ENCODE assay signal across 10 cellular contexts in the genomic region with DNA sequence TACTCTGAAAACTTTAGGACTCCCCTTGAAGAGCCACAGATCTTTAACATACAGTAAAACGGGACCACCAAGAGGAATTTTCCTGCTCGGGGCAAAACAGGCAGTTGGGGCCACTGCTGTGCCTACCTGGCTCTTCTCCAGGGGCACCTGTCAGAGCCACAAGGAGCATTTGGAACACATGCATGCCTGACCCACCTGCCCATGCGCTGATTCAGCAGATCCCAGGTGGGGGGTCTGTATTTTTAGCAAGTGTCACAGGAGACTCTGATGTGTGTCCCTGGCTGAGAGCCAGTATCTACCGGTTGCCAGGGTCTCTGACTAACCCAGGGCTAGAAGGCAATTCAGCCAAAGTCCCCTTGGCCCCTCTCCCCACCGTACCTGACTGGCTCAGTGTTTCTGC. TPM values are rescaled to one million over a fixed set of nuclear protein-coding genes. Genes with fewer than 3 reads are reported as not detected.
DNase-seq lines count a peak whose midpoint lies in the region; ATAC-seq and TF ChIP-seq lines count a peak whose summit lies in the region.
"Had no signal": no experiment of that assay in that cellular context is flagged by ENCODE, and none has a peak within 500 bp of the region (broad histone marks: within the 10 kb centered on the region; RNA-seq: fewer than 3 reads in every experiment).

No MANE protein-coding gene starts in this region.

- 18 to 29% methylated on average over 5 of the region's 5 CpGs for WGBS in heart right ventricle, 2 donors

- H3K4me3 ChIP-seq in heart right ventricle: peak overlapping the region in 6 of 10 donors; percentile 6 to 83 (median 12)
- no peak overlapping the region for H3K4me3 ChIP-seq in adipocyte (ENCODE audit: low read length)
- H3K4me3 ChIP-seq in muscle layer of duodenum (ENCODE audit: low read depth in 1 of 2, low read length in 2 of 2): peak overlapping the region in 1 of 2 donors; percentile 82
- peak overlapping the region in 1 of 2 donors; percentile 98 for H3K4me3 ChIP-seq in uterus

- H3K27me3 ChIP-seq in heart right ventricle (no peaks in the 10 kb centered on the region), adipocyte (replicated peaks; ENCODE audit: control insufficient read depth, insufficient read depth, low read length) (no peaks in the 10 kb centered on the region), muscle layer of duodenum (ENCODE audit: low read depth, low read length) (no peaks in the 10 kb centered on the region), uterus (no peaks in the 10 kb centered on the region)

- intact Hi-C loops in heart right ventricle (cut with DNase I): loop anchor here in 1 of 10 donors (2.0 kb wide), 1 partner anchor 55 kb away; no protein-coding TSS in a partner anchor
- intact Hi-C loops in cardiac septum (cut with DNase I): loop anchor here (2.0 kb wide), 1 partner anchor 55 kb away; no protein-coding TSS in a partner anchor
- intact Hi-C loops in uterus (cut with DNase I; ENCODE audit: low total_unique reads): loop anchor here (5.0 kb wide), 1 partner anchor 57 kb away; no protein-coding TSS in a partner anchor
- intact Hi-C loops in sciatic nerve (cut with DNase I): loop anchor here (5.0 to 10.0 kb wide), 2 partner anchors 1308 to 1745 kb away; no protein-coding TSS in a partner anchor

- ATAC-seq in heart right ventricle (no peak), sciatic nerve (no peak)
- ATAC-seq: HCT116 had no signal

- H3K36me3 ChIP-seq in heart right ventricle (peaks cover 0 to 29% (median 0%) of the 10 kb centered on the region in 9 donors), adipocyte (ENCODE audit: control insufficient read depth, insufficient read depth, low read length, severe bottlenecking) (no peaks in the 10 kb centered on the region), muscle layer of duodenum (ENCODE audit: control insufficient read depth in 1 of 2, insufficient read depth in 2 of 2, low read length in 2 of 2) (peaks cover 0 to 6% of the 10 kb centered on the region in 2 donors), uterus (no peaks in the 10 kb centered on the region)

- no peak for TF ChIP-seq POLR2A in uterus (IDR thresholded peaks at IDR 0.05)

- no peak for DNase-seq in heart right ventricle
- DNase-seq in cardiac septum (ENCODE audit: low spot score): no peak
- no peak for DNase-seq in adipocyte (ENCODE audit: low read depth)
- DNase-seq in uterus: no peak
- DNase-seq in 8988T: no peak
- DNase-seq in sciatic nerve (ENCODE audit: low spot score): no peak
- no peak for DNase-seq in DMS114 treated with DMSO at 0.1 percent for 48 hours (lab: John Stamatoyannopoulos, UW; ENCODE audit: unreplicated experiment)
- DNase-seq: central memory CD4-positive, alpha-beta T cell had no signal

- peaks cover 87 to 97% (median 95%) of the 10 kb centered on the region in 9 donors for H3K4me1 ChIP-seq in heart right ventricle
- peaks cover 91% of the 10 kb centered on the region for H3K4me1 ChIP-seq in adipocyte (ENCODE audit: control insufficient read depth, insufficient read depth, low read length)
- H3K4me1 ChIP-seq in muscle layer of duodenum (ENCODE audit: control insufficient read depth in 1 of 2, insufficient read depth in 2 of 2, low read length in 2 of 2): peaks cover 79 to 89% of the 10 kb centered on the region in 2 donors
- H3K4me1 ChIP-seq in uterus: peaks cover 24 to 57% of the 10 kb centered on the region in 2 donors

- TF ChIP-seq CTCF in heart right ventricle (IDR thresholded peaks at IDR 0.05) (no peak), uterus (IDR thresholded peaks at IDR 0.05) (no peak)

- H3K27ac ChIP-seq in heart right ventricle (peak overlapping the region; percentile 18 to 100 (median 78)), muscle layer of duodenum (ENCODE audit: low read length) (peak overlapping the region; percentile 53), uterus (peak overlapping the region; percentile 10 to 96)

- no peaks in the 10 kb centered on the region for H3K9me3 ChIP-seq in heart right ventricle
- H3K9me3 ChIP-seq in adipocyte (ENCODE audit: control insufficient read depth, low read length): no peaks in the 10 kb centered on the region
- no peaks in the 10 kb centered on the region for H3K9me3 ChIP-seq in muscle layer of duodenum (ENCODE audit: control insufficient read depth in 1 of 2, low read length in 2 of 2)
- H3K9me3 ChIP-seq in uterus: no peaks in the 10 kb centered on the region

- H3K9ac ChIP-seq in adipocyte (ENCODE audit: low read length): peak overlapping the region; percentile 30

RNA-seq across cellular contexts. Expression of a gene that starts 6.5 kb away (rescaled TPM):
- total RNA-seq in heart right ventricle (100 to 1,000 TPM in 2 of 10 donors, 10 to 100 TPM in 8; 76.4 to 138 (median 86.3) TPM), cardiac septum (89.2 TPM), uterus (100 to 1,000 TPM in 2 of 4 donors, 10 to 100 TPM in 2; 66.2 to 212 (median 90.9) TPM), sciatic nerve (202 TPM)
- polyA plus RNA-seq in heart right ventricle: 10 to 100 TPM; 31.2 to 31.7 TPM

RNA-seq across cellular contexts. Expression of a gene that starts 21.5 kb away (rescaled TPM):
- total RNA-seq in heart right ventricle (1 to 10 TPM in 9 of 10 donors, under 1 TPM in 1; 1.00 to 2.9 (median 1.7) TPM), cardiac septum (3.5 TPM), uterus (10 to 100 TPM in 1 of 4 donors, 1 to 10 TPM in 2, not detected in 1; 4.4 to 21.8 (median 5.1) TPM), sciatic nerve (7.3 TPM)
- polyA plus RNA-seq in heart right ventricle: 1 to 10 TPM; 1.3 to 8.4 TPM

RNA-seq across cellular contexts. Expression of a gene that starts 57.4 kb away (rescaled TPM):
- total RNA-seq in heart right ventricle (10 to 100 TPM; 41.2 to 70.6 (median 52.6) TPM), cardiac septum (47.7 TPM), uterus (10 to 100 TPM in 3 of 4 donors, 1 to 10 TPM in 1; 8.2 to 22.3 (median 16.7) TPM), sciatic nerve (14.6 TPM)
- 10 to 100 TPM; 22.9 to 58.0 TPM for polyA plus RNA-seq in heart right ventricle
